ENCODE assay signal across 17 cellular contexts in genomic region chr1:6675936-6676335, GRCh38.
"Had no signal": no experiment of that assay in that cellular context is flagged by ENCODE, and none has a peak within 500 bp of the region (broad histone marks: within the 10 kb centered on the region; RNA-seq: fewer than 3 reads in every experiment).

No MANE protein-coding gene starts in this region.

- DNase-seq: activated B cell treated with CpG ODN at 0.5 μM for 24 hours; activated CD4-positive, alpha-beta T cell treated with anti-CD3 and anti-CD28 coated beads, Interleukin-2, amount 50 U/mL, for 1 hour; activated CD8-positive, alpha-beta memory T cell treated with anti-CD3 and anti-CD28 coated beads, Interleukin-2, amount 10 ng/mL, durations not matched to agents 7 days and 5 days; activated CD8-positive, alpha-beta T cell treated with anti-CD3 and anti-CD28 coated beads for 36 hours; activated naive CD4-positive, alpha-beta T cell; activated T-cell treated with anti-CD3 and anti-CD28 coated beads for 4 hours; activated T-cell treated with anti-CD3 and anti-CD28 coated beads, Interleukin-2, amount 50 U/mL, for 72 hours; colonic mucosa; effector CD8-positive, alpha-beta T cell; erythroblast; hippocampal formation; immature natural killer cell; natural killer cell; posterior cingulate gyrus; stimulated activated CD4-positive, alpha-beta T cell treated with anti-CD3 and anti-CD28 coated beads, Interleukin-4, amount 100 ng/mL, for 24 hours; T-cell; trophoblast cell had no signal
